ENCODE assay signal across 31 cellular contexts in the genomic region with DNA sequence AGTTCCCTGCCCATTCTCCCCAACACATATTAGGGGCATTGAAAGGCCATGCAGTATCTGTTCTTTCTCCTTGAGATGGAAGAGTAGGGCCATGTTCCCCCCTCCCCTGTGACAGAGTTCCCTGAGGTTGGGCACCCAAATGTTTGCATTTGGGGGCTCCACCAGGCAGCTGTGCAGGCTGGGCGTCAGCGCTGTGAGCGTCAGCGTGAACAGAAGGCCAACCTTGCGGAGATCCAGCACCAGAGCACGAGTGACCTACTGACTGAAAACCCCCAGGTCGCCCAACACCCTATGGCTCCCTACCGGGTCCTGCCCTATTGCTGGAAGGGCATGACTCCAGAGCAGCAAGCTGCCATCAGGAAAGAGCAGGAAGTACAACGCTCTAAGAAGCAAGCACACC.
"Had no signal": no experiment of that assay in that cellular context is flagged by ENCODE, and none has a peak within 500 bp of the region (broad histone marks: within the 10 kb centered on the region; RNA-seq: fewer than 3 reads in every experiment).

No MANE protein-coding gene starts in this region.

- H3K27me3 ChIP-seq: brain microvascular endothelial cell had no signal

- ATAC-seq: activated CD4-positive, alpha-beta T cell treated with anti-CD3 and anti-CD28 coated beads for 36 hours; activated CD4-positive, CD25-positive, alpha-beta regulatory T cell treated with anti-CD3 and anti-CD28 coated beads, Interleukin-2, amount 50 U/mL, for 24 hours; activated CD8-positive, alpha-beta memory T cell treated with anti-CD3 and anti-CD28 coated beads, Interleukin-2, amount 10 ng/mL, durations not matched to agents 7 days and 5 days; activated CD8-positive, alpha-beta T cell treated with anti-CD3 and anti-CD28 coated beads, Interleukin-2, amount 10 ng/mL, durations not matched to agents 7 days and 5 days; esophagus mucosa; T-helper 17 cell had no signal

- H3K36me3 Mint-ChIP-seq: activated CD4-positive, alpha-beta memory T cell treated with anti-CD3 and anti-CD28 coated beads for 36 hours; activated naive CD8-positive, alpha-beta T cell treated with anti-CD3 and anti-CD28 coated beads, Interleukin-2, amount 10 ng/mL, durations not matched to agents 7 days and 5 days had no signal

- H3K27me3 Mint-ChIP-seq: activated B cell treated with CpG ODN at 0.5 μM for 24 hours; activated CD4-positive, alpha-beta memory T cell treated with anti-CD3 and anti-CD28 coated beads for 36 hours; activated CD4-positive, alpha-beta T cell treated with anti-CD3 and anti-CD28 coated beads for 36 hours; activated CD4-positive, alpha-beta T cell treated with anti-CD3 and anti-CD28 coated beads, Interleukin-2, amount 10 ng/mL, durations not matched to agents 24 days and 14 days; activated CD8-positive, alpha-beta memory T cell treated with anti-CD3 and anti-CD28 coated beads, Interleukin-2, amount 10 ng/mL, durations not matched to agents 7 days and 5 days; activated naive CD4-positive, alpha-beta T cell treated with anti-CD3 and anti-CD28 coated beads, Interleukin-2, amount 50 U/mL, for 24 hours; activated naive CD8-positive, alpha-beta T cell treated with anti-CD3 and anti-CD28 coated beads, Interleukin-2, amount 10 ng/mL, durations not matched to agents 7 days and 5 days; central memory CD8-positive, alpha-beta T cell; dendritic cell treated with granulocyte-macrophage colony-stimulating factor and Interleukin-4, amounts not matched to agents 40 ng/mL and 50 ng/mL, for 4 days; T-helper 17 cell had no signal

- H3K4me3 Mint-ChIP-seq: activated B cell treated with CpG ODN at 0.5 μM for 24 hours; activated CD4-positive, alpha-beta memory T cell treated with anti-CD3 and anti-CD28 coated beads for 36 hours; activated CD4-positive, alpha-beta T cell treated with anti-CD3 and anti-CD28 coated beads for 36 hours; activated CD4-positive, alpha-beta T cell treated with anti-CD3 and anti-CD28 coated beads, Interleukin-2, amount 10 ng/mL, durations not matched to agents 24 days and 14 days; activated CD8-positive, alpha-beta memory T cell treated with anti-CD3 and anti-CD28 coated beads, Interleukin-2, amount 10 ng/mL, durations not matched to agents 7 days and 5 days; activated CD8-positive, alpha-beta T cell treated with anti-CD3 and anti-CD28 coated beads, Interleukin-2, amount 10 ng/mL, durations not matched to agents 7 days and 5 days; activated naive CD4-positive, alpha-beta T cell treated with anti-CD3 and anti-CD28 coated beads for 36 hours; activated naive CD4-positive, alpha-beta T cell treated with anti-CD3 and anti-CD28 coated beads, Interleukin-2, amount 50 U/mL, for 24 hours; activated naive CD8-positive, alpha-beta T cell treated with anti-CD3 and anti-CD28 coated beads, Interleukin-2, amount 10 ng/mL, durations not matched to agents 7 days and 5 days; activated T-cell treated with anti-CD3 and anti-CD28 coated beads, Interleukin-2, amount 50 U/mL, for 24 hours; central memory CD8-positive, alpha-beta T cell; dendritic cell treated with granulocyte-macrophage colony-stimulating factor and Interleukin-4, amounts not matched to agents 40 ng/mL and 50 ng/mL, for 4 days; endodermal cell; T-helper 17 cell; T-helper 2 cell treated with Interferon-gamma antibody and Interleukin-4, amounts not matched to agents 5 μg/mL and 100 μg/mL, for 36 hours had no signal

- H3K9me3 Mint-ChIP-seq: activated B cell treated with CpG ODN at 0.5 μM for 24 hours; activated CD4-positive, alpha-beta memory T cell treated with anti-CD3 and anti-CD28 coated beads for 36 hours; activated CD4-positive, alpha-beta T cell treated with anti-CD3 and anti-CD28 coated beads, Interleukin-2, amount 10 ng/mL, durations not matched to agents 24 days and 14 days; activated naive CD4-positive, alpha-beta T cell treated with anti-CD3 and anti-CD28 coated beads for 36 hours; activated naive CD4-positive, alpha-beta T cell treated with anti-CD3 and anti-CD28 coated beads, Interleukin-2, amount 50 U/mL, for 24 hours; activated naive CD8-positive, alpha-beta T cell treated with anti-CD3 and anti-CD28 coated beads, Interleukin-2, amount 10 ng/mL, durations not matched to agents 7 days and 5 days; activated T-cell treated with anti-CD3 and anti-CD28 coated beads, Interleukin-2, amount 50 U/mL, for 24 hours; activated T-helper 2 cell treated with anti-CD3 and anti-CD28 coated beads, Interferon-gamma antibody, Interleukin-2, Interleukin-4, amounts not matched to agents 10 μg/mL and 5 μg/mL and 100 μg/mL, durations not matched to agents 14 hours and 24 hours and 36 hours; central memory CD8-positive, alpha-beta T cell; dendritic cell treated with granulocyte-macrophage colony-stimulating factor and Interleukin-4, amounts not matched to agents 40 ng/mL and 50 ng/mL, for 4 days; T-helper 2 cell treated with Interferon-gamma antibody and Interleukin-4, amounts not matched to agents 5 μg/mL and 100 μg/mL, for 36 hours had no signal

- H3K27ac ChIP-seq: brain microvascular endothelial cell, coronary artery, dorsolateral prefrontal cortex, WERI-Rb-1 had no signal

- H3K4me3 ChIP-seq: coronary artery, dorsolateral prefrontal cortex had no signal

- DNase-seq: activated B cell treated with CpG ODN at 0.5 μM for 24 hours; activated CD4-positive, alpha-beta memory T cell treated with anti-CD3 and anti-CD28 coated beads for 36 hours; activated CD4-positive, alpha-beta T cell treated with anti-CD3 and anti-CD28 coated beads for 36 hours; activated CD4-positive, alpha-beta T cell treated with anti-CD3 and anti-CD28 coated beads, Interleukin-2, amount 10 ng/mL, durations not matched to agents 24 days and 14 days; activated CD8-positive, alpha-beta memory T cell treated with anti-CD3 and anti-CD28 coated beads, Interleukin-2, amount 10 ng/mL, durations not matched to agents 7 days and 5 days; activated CD8-positive, alpha-beta memory T cell treated with anti-CD3 and anti-CD28 coated beads, Interleukin-2, amount 50 U/mL, for 4 hours; activated CD8-positive, alpha-beta T cell treated with anti-CD3 and anti-CD28 coated beads, Interleukin-2, amount 10 ng/mL, durations not matched to agents 7 days and 5 days; activated effector memory CD4-positive, alpha-beta T cell treated with anti-CD3 and anti-CD28 coated beads, Interleukin-2, amount 50 U/mL, for 16 hours; activated naive CD4-positive, alpha-beta T cell treated with anti-CD3 and anti-CD28 coated beads for 36 hours; activated naive CD8-positive, alpha-beta T cell treated with anti-CD3 and anti-CD28 coated beads, Interleukin-2, amount 10 ng/mL, durations not matched to agents 7 days and 5 days; activated T-cell treated with anti-CD3 and anti-CD28 coated beads, Interleukin-2, amount 50 U/mL, for 24 hours; amniotic stem cell; anterior cingulate cortex; brain microvascular endothelial cell; dorsolateral prefrontal cortex; effector memory CD4-positive, alpha-beta T cell; endodermal cell; foreskin fibroblast; glutamatergic neuron; T-helper 1 cell; T-helper 17 cell; T1000; WERI-Rb-1 had no signal

- H3K27ac Mint-ChIP-seq: activated B cell treated with CpG ODN at 0.5 μM for 24 hours; activated CD4-positive, alpha-beta memory T cell treated with anti-CD3 and anti-CD28 coated beads for 36 hours; activated CD4-positive, alpha-beta T cell treated with anti-CD3 and anti-CD28 coated beads for 36 hours; activated CD4-positive, alpha-beta T cell treated with anti-CD3 and anti-CD28 coated beads, Interleukin-2, amount 10 ng/mL, durations not matched to agents 24 days and 14 days; activated CD8-positive, alpha-beta memory T cell treated with anti-CD3 and anti-CD28 coated beads, Interleukin-2, amount 10 ng/mL, durations not matched to agents 7 days and 5 days; activated CD8-positive, alpha-beta T cell treated with anti-CD3 and anti-CD28 coated beads, Interleukin-2, amount 10 ng/mL, durations not matched to agents 7 days and 5 days; activated naive CD4-positive, alpha-beta T cell treated with anti-CD3 and anti-CD28 coated beads for 36 hours; activated naive CD4-positive, alpha-beta T cell treated with anti-CD3 and anti-CD28 coated beads, Interleukin-2, amount 50 U/mL, for 24 hours; activated naive CD8-positive, alpha-beta T cell treated with anti-CD3 and anti-CD28 coated beads, Interleukin-2, amount 10 ng/mL, durations not matched to agents 7 days and 5 days; activated T-cell treated with anti-CD3 and anti-CD28 coated beads, Interleukin-2, amount 50 U/mL, for 24 hours; activated T-helper 2 cell treated with anti-CD3 and anti-CD28 coated beads, Interferon-gamma antibody, Interleukin-2, Interleukin-4, amounts not matched to agents 10 μg/mL and 5 μg/mL and 100 μg/mL, durations not matched to agents 14 hours and 24 hours and 36 hours; dendritic cell treated with granulocyte-macrophage colony-stimulating factor and Interleukin-4, amounts not matched to agents 40 ng/mL and 50 ng/mL, for 4 days; endodermal cell; T-helper 17 cell; T-helper 2 cell treated with Interferon-gamma antibody and Interleukin-4, amounts not matched to agents 5 μg/mL and 100 μg/mL, for 36 hours had no signal

- H3K36me3 ChIP-seq: brain microvascular endothelial cell had no signal
